Comparison of ENCODE assay signal across 14 cellular contexts in genomic region chr5:158992104-158992740, GRCh38.
DNase-seq lines count a peak whose midpoint lies in the region; ATAC-seq and TF ChIP-seq lines count a peak whose summit lies in the region.
"Had no signal": no experiment of that assay in that cellular context is flagged by ENCODE, and none has a peak within 500 bp of the region (broad histone marks: within the 10 kb centered on the region; RNA-seq: fewer than 3 reads in every experiment).

No MANE protein-coding gene starts in this region.

- H3K9me3 ChIP-seq in RWPE2 (ENCODE audit: severe bottlenecking) (no peaks in the 10 kb centered on the region), subcutaneous abdominal adipose tissue (ENCODE audit: control insufficient read depth in 5 of 5, low read length in 5 of 5) (no peaks in the 10 kb centered on the region)
- H3K9me3 ChIP-seq: psoas muscle had no signal

- H3K27ac Mint-ChIP-seq in GM23338: no peak overlapping the region
- H3K27ac Mint-ChIP-seq in activated T-cell treated with anti-CD3 and anti-CD28 coated beads, Interleukin-2, amount 50 U/mL, for 24 hours: no peak overlapping the region
- H3K27ac Mint-ChIP-seq: CD8-positive, alpha-beta T cell had no signal

- no peak overlapping the region for H3K27ac ChIP-seq in GM23338 (ENCODE audit: low read depth)
- H3K27ac ChIP-seq in RWPE2 (ENCODE audit: poor library complexity, severe bottlenecking): peak overlapping the region; percentile 37
- H3K27ac ChIP-seq in subcutaneous abdominal adipose tissue (ENCODE audit: low read depth, low read length): peak overlapping the region; percentile 86
- H3K27ac ChIP-seq: brain microvascular endothelial cell, psoas muscle had no signal

- peak overlapping the region; percentile 16; the same call in 1 of the 2 replicates for H2AFZ ChIP-seq in GM23338

- no peak for TF ChIP-seq CTCF in GM23338 (conservative IDR thresholded peaks at IDR 0.05; ENCODE audit: low read depth in 2 of 2)
- no peak for TF ChIP-seq CTCF in RWPE2 (IDR thresholded peaks at IDR 0.05; ENCODE audit: poor library complexity, severe bottlenecking)
- no peak for TF ChIP-seq CTCF in fibroblast of pulmonary artery (IDR thresholded peaks at IDR 0.05; ENCODE audit: low read length, missing control alignments)

- H3F3A ChIP-seq in GM23338 (replicated peaks; ENCODE audit: low read depth): no peaks in the 10 kb centered on the region

- H3K36me3 ChIP-seq in GM23338 (ENCODE audit: insufficient read depth): no peaks in the 10 kb centered on the region
- H3K36me3 ChIP-seq in RWPE2 (ENCODE audit: low read depth): no peaks in the 10 kb centered on the region
- H3K36me3 ChIP-seq in subcutaneous abdominal adipose tissue (ENCODE audit: control insufficient read depth in 5 of 5, insufficient read depth in 5 of 5, low read length in 5 of 5): peaks cover 0 to 10% (median 4%) of the 10 kb centered on the region in 5 donors
- H3K36me3 ChIP-seq: brain microvascular endothelial cell had no signal

- no peak overlapping the region; the same call in 1 of the 2 replicates for H3K4me2 ChIP-seq in GM23338

- H3K9ac ChIP-seq in subcutaneous abdominal adipose tissue (ENCODE audit: low read length in 5 of 5): peak overlapping the region in 1 of 5 donors; percentile 50

- no peaks in the 10 kb centered on the region for H4K20me1 ChIP-seq in GM23338 (replicated peaks; ENCODE audit: insufficient read depth)

- peaks cover 18% of the 10 kb centered on the region; the same call in 2 of the 3 replicates for H3K4me1 Mint-ChIP-seq in GM23338
- no peaks in the 10 kb centered on the region for H3K4me1 Mint-ChIP-seq in activated T-cell treated with anti-CD3 and anti-CD28 coated beads, Interleukin-2, amount 50 U/mL, for 24 hours (ENCODE audit: low read depth)

- no peaks in the 10 kb centered on the region for H3K9me3 Mint-ChIP-seq in GM23338
- no peaks in the 10 kb centered on the region for H3K9me3 Mint-ChIP-seq in activated T-cell treated with anti-CD3 and anti-CD28 coated beads, Interleukin-2, amount 50 U/mL, for 24 hours
- H3K9me3 Mint-ChIP-seq: CD8-positive, alpha-beta T cell had no signal

- no peak overlapping the region for H3K4me3 ChIP-seq in GM23338
- no peak overlapping the region for H3K4me3 ChIP-seq in RWPE2 (ENCODE audit: severe bottlenecking)
- no peak overlapping the region for H3K4me3 ChIP-seq in fibroblast of pulmonary artery (replicated peaks; ENCODE audit: low read depth, low read length)
- H3K4me3 ChIP-seq in subcutaneous abdominal adipose tissue (ENCODE audit: low read depth in 1 of 5, low read length in 5 of 5): no peak overlapping the region
- H3K4me3 ChIP-seq: psoas muscle had no signal

- H3K27me3 Mint-ChIP-seq in GM23338 (ENCODE audit: insufficient read depth, low read depth, poor library complexity): no peaks in the 10 kb centered on the region
- peaks cover 6% of the 10 kb centered on the region for H3K27me3 Mint-ChIP-seq in activated T-cell treated with anti-CD3 and anti-CD28 coated beads, Interleukin-2, amount 50 U/mL, for 24 hours

- ATAC-seq in GM23338 (no peak), RWPE2 (ENCODE audit: low read depth) (peak; percentile 75), left ventricle myocardium superior (no peak)
- ATAC-seq: CD8-positive, alpha-beta T cell; psoas muscle had no signal

- H3K36me3 Mint-ChIP-seq in GM23338 (ENCODE audit: low read depth): no peaks in the 10 kb centered on the region
- H3K36me3 Mint-ChIP-seq in activated T-cell treated with anti-CD3 and anti-CD28 coated beads, Interleukin-2, amount 50 U/mL, for 24 hours (ENCODE audit: low read depth): no peaks in the 10 kb centered on the region
- H3K36me3 Mint-ChIP-seq: CD8-positive, alpha-beta T cell had no signal

- DNase-seq in GM23338 (ENCODE audit: low spot score) (no peak), RWPE2 (ENCODE audit: low spot score) (no peak), fibroblast of pulmonary artery (ENCODE audit: low read depth) (peak; percentile 74), DMS53 (lab: John Stamatoyannopoulos, UW) (no peak), left ventricle myocardium superior (no peak)
- DNase-seq in activated T-cell treated with anti-CD3 and anti-CD28 coated beads, Interleukin-2, amount 50 U/mL, for 24 hours: no peak
- DNase-seq: brain microvascular endothelial cell; CD8-positive, alpha-beta T cell; effector memory CD4-positive, alpha-beta T cell; OCI-M1; psoas muscle; stimulated activated CD4-positive, alpha-beta T cell treated with anti-CD3 and anti-CD28 coated beads, Interleukin-1b, Interleukin-23, amount 100 ng/mL, for 48 hours; trophoblast cell had no signal

- H3K79me2 ChIP-seq in GM23338 (replicated peaks; ENCODE audit: insufficient read depth): no peaks in the 10 kb centered on the region

- H3K4me1 ChIP-seq in GM23338 (ENCODE audit: insufficient read depth) (peaks cover 9% of the 10 kb centered on the region; the same call in 1 of the 2 replicates), RWPE2 (ENCODE audit: insufficient read depth, poor library complexity, severe bottlenecking) (peaks cover 16% of the 10 kb centered on the region), subcutaneous abdominal adipose tissue (ENCODE audit: control insufficient read depth in 5 of 5, insufficient read depth in 5 of 5, low read length in 5 of 5) (peaks cover 4 to 60% (median 48%) of the 10 kb centered on the region in 5 donors)
- H3K4me1 ChIP-seq: psoas muscle had no signal

- H3K27me3 ChIP-seq in GM23338 (ENCODE audit: insufficient read depth) (no peaks in the 10 kb centered on the region), RWPE2 (ENCODE audit: insufficient read depth, poor library complexity, severe bottlenecking) (peaks cover 3% of the 10 kb centered on the region), subcutaneous abdominal adipose tissue (ENCODE audit: control insufficient read depth in 5 of 5, insufficient read depth in 4 of 5, low read length in 5 of 5) (no peaks in the 10 kb centered on the region)
- H3K27me3 ChIP-seq: brain microvascular endothelial cell had no signal

- no peak overlapping the region for H3K4me3 Mint-ChIP-seq in GM23338
- no peak overlapping the region for H3K4me3 Mint-ChIP-seq in activated T-cell treated with anti-CD3 and anti-CD28 coated beads, Interleukin-2, amount 50 U/mL, for 24 hours
- H3K4me3 Mint-ChIP-seq: CD8-positive, alpha-beta T cell had no signal

- intact Hi-C loops in left ventricle myocardium superior (cut with micrococcal nuclease): no loop called here

- no peaks in the 10 kb centered on the region for H3K9me2 ChIP-seq in GM23338 (ENCODE audit: insufficient read depth)

TF ChIP-seq in GM23338, 12 proteins besides CTCF, POLR2A, EP300 and RAD21:
- TF ChIP-seq ZNF462 (CRISPR knock-in tag; IDR thresholded peaks at IDR 0.05) (no peak), NANOG (IDR thresholded peaks at IDR 0.05; ENCODE audit: borderline replicate concordance) (no peak), EZH2 (IDR thresholded peaks at IDR 0.05; ENCODE audit: low read depth, unreplicated experiment) (no peak)
TF ChIP-seq in GM23338: peak in this region for 0.
